In genomic region chr7:113412410-113412809, GRCh38 we compare ENCODE assay signal across 9 cellular contexts.
"Had no signal": no experiment of that assay in that cellular context is flagged by ENCODE, and none has a peak within 500 bp of the region (broad histone marks: within the 10 kb centered on the region; RNA-seq: fewer than 3 reads in every experiment).

No MANE protein-coding gene starts in this region.

- H3K36me3 Mint-ChIP-seq: IgD-negative memory B cell had no signal

- H2AFZ ChIP-seq: GM23338 had no signal

- H3K27ac ChIP-seq: HL-60 had no signal

- H3K27ac Mint-ChIP-seq: GM23338, H9, HFFc6, IgD-negative memory B cell had no signal

- ATAC-seq: GM23338, HepG2 had no signal

- DNase-seq: H9, HCEC 1CT, HFFc6 had no signal

- FAIRE-seq: H1, H54, HepG2 had no signal

- H3K9me3 Mint-ChIP-seq: GM23338, H9, HFFc6, IgD-negative memory B cell had no signal

- H3K4me2 ChIP-seq: GM23338 had no signal

- H3K4me3 Mint-ChIP-seq: GM23338, H9, HFFc6, IgD-negative memory B cell had no signal

- H3K4me3 ChIP-seq: GM23338 had no signal

- H3K4me1 Mint-ChIP-seq: H9, IgD-negative memory B cell had no signal
